ENCODE assay signal across 9 cellular contexts in genomic region chr17:1999557-2000251, GRCh38. TPM values are rescaled to one million over a fixed set of nuclear protein-coding genes. Genes with fewer than 3 reads are reported as not detected.
A peak's percentile ranks its signal among the peaks of the same experiment; 100 is the strongest.
DNase-seq lines count a peak whose midpoint lies in the region; ATAC-seq and TF ChIP-seq lines count a peak whose summit lies in the region.
"Had no signal": no experiment of that assay in that cellular context is flagged by ENCODE, and none has a peak within 500 bp of the region (broad histone marks: within the 10 kb centered on the region; RNA-seq: fewer than 3 reads in every experiment).

No MANE protein-coding gene starts in this region.

- H2AFZ ChIP-seq in hepatocyte, result no peak overlapping the region

- H3K27ac ChIP-seq in hepatocyte, result peak overlapping the region; percentile 76

- no peaks in the 10 kb centered on the region for H3K79me2 ChIP-seq in hepatocyte

- WGBS in hepatocyte (ENCODE audit: low lambda C conversion rate, missing lambda C conversion rate), result 50% methylated on average over 13 of the region's 13 CpGs

- H3K27me3 ChIP-seq in adipocyte (replicated peaks; ENCODE audit: control insufficient read depth, insufficient read depth, low read length), result no peaks in the 10 kb centered on the region
- no peaks in the 10 kb centered on the region for H3K27me3 ChIP-seq in hepatocyte

- H3K9me3 ChIP-seq in adipocyte (ENCODE audit: control insufficient read depth, low read length) (no peaks in the 10 kb centered on the region), hepatocyte (ENCODE audit: low read depth) (no peaks in the 10 kb centered on the region)

- TF ChIP-seq CTCF in hepatocyte (IDR thresholded peaks at IDR 0.05; ENCODE audit: poor library complexity), result no peak

- H3K36me3 ChIP-seq in adipocyte (ENCODE audit: control insufficient read depth, insufficient read depth, low read length, severe bottlenecking) (no peaks in the 10 kb centered on the region), hepatocyte (replicated peaks; ENCODE audit: insufficient read depth, low read depth) (no peaks in the 10 kb centered on the region)

- H3K9me2 ChIP-seq in hepatocyte (replicated peaks; ENCODE audit: insufficient read depth), result no peaks in the 10 kb centered on the region

- H4K20me1 ChIP-seq in hepatocyte (ENCODE audit: insufficient read depth, poor library complexity, severe bottlenecking), result no peaks in the 10 kb centered on the region

- H3K4me3 ChIP-seq in adipocyte (ENCODE audit: low read length) (no peak overlapping the region), hepatocyte (no peak overlapping the region)

- H3K9ac ChIP-seq in adipocyte (ENCODE audit: low read length), result no peak overlapping the region

- DNase-seq in NCI-H2107 (lab: John Stamatoyannopoulos, UW) (peak; percentile 32), NCI-H2107 treated with DMSO at 0.1 percent for 48 hours (lab: John Stamatoyannopoulos, UW; ENCODE audit: unreplicated experiment) (no peak), adipocyte (ENCODE audit: low read depth) (peak; percentile 60), hepatocyte (ENCODE audit: low spot score) (peak; percentile 71), smooth muscle cell of the brain vasculature (ENCODE audit: low read depth, low spot score) (peak; percentile 45), HUDEP-2 (lab: John Stamatoyannopoulos, UW; ENCODE audit: unreplicated experiment in 76 of 76) (no peak), HCEC 1CT (no peak)
- DNase-seq: CD4-positive, CD25-positive, alpha-beta regulatory T cell had no signal

- H3K4me1 ChIP-seq in adipocyte (ENCODE audit: control insufficient read depth, insufficient read depth, low read length), result peaks cover 28% of the 10 kb centered on the region
- H3K4me1 ChIP-seq in hepatocyte (ENCODE audit: insufficient read depth), result peaks cover 46% of the 10 kb centered on the region

- H3K4me2 ChIP-seq in hepatocyte, result peak overlapping the region; percentile 62

- no peak for ATAC-seq in GM21717 (IDR thresholded peaks at IDR 0.05; ENCODE audit: unreplicated experiment)

RNA-seq across cellular contexts. Expression of gene RTN4RL1, which starts 25.4 kb away (rescaled TPM):
- total RNA-seq in hepatocyte, result 0.48 and 1.4 TPM in 2 replicates
- 0.53 and 0.97 TPM in 2 replicates for polyA plus RNA-seq in hepatocyte

RNA-seq across cellular contexts. Expression of gene DPH1, which starts 30.2 kb away (rescaled TPM):
- 26.2 and 27.8 TPM in 2 replicates for total RNA-seq in hepatocyte
- polyA plus RNA-seq in hepatocyte, result 45.2 and 49.0 TPM in 2 replicates

RNA-seq across cellular contexts. Expression of gene OVCA2, which starts 42.1 kb away (rescaled TPM):
- 49.2 and 56.4 TPM in 2 replicates for total RNA-seq in hepatocyte
- polyA plus RNA-seq in hepatocyte, result 72.5 and 72.7 TPM in 2 replicates

RNA-seq across cellular contexts. Expression of gene HIC1, which starts 55.2 kb away (rescaled TPM):
- total RNA-seq in hepatocyte, result 8.8 and 9.4 TPM in 2 replicates
- polyA plus RNA-seq in hepatocyte, result 8.2 and 10.2 TPM in 2 replicates

Comparison
In these comparisons a context has a peak if more than half of its experiments do, and no peak if none do; other contexts are left out.
1. DNase-seq: peak in NCI-H2107 (single experiment), adipocyte (single experiment), hepatocyte (single experiment) and smooth muscle cell of the brain vasculature (single experiment); none in NCI-H2107 treated with DMSO at 0.1 percent for 48 hours (single experiment), HUDEP-2 (0 of 76) and HCEC 1CT (single experiment).